16 cellular contexts compared by ENCODE assay signal in the genomic region with DNA sequence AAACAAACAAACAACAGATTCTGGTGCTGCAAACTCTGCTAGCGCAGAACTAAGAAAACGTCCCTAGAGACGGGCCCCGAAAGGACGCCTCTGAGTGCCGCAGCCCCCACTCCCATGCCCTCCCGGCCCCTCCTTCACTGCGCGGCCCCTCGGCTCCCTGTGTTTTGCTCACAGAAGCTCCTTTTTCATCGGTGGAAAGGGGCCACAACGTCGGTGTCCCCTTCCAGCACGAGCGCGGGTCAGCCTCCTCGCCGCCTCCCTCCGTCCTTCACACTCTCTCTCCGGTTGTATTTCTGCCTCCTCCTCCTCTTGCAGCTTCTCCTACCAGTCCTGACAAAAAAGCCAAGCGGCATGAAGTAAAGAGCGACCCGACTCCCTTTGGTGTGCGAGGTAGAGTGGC. TPM values are rescaled to one million over a fixed set of nuclear protein-coding genes. Genes with fewer than 3 reads are reported as not detected.
DNase-seq lines count a peak whose midpoint lies in the region; TF ChIP-seq lines count a peak whose summit lies in the region.
"Had no signal": no experiment of that assay in that cellular context is flagged by ENCODE, and none has a peak within 500 bp of the region (broad histone marks: within the 10 kb centered on the region; RNA-seq: fewer than 3 reads in every experiment).

No MANE protein-coding gene starts in this region.

- H3K27ac Mint-ChIP-seq in activated naive CD4-positive, alpha-beta T cell treated with anti-CD3 and anti-CD28 coated beads, Interleukin-2, amount 10 ng/mL, durations not matched to agents 7 days and 5 days, result peak overlapping the region; percentile 15
- H3K27ac Mint-ChIP-seq in nephron progenitor cell, result peak overlapping the region; percentile 83
- H3K27ac Mint-ChIP-seq: CD4-positive, CD25-positive, alpha-beta regulatory T cell had no signal

- CTCF ChIA-PET in activated naive CD4-positive, alpha-beta T cell treated with anti-CD3 and anti-CD28 coated beads, Interleukin-2, amount 10 ng/mL, durations not matched to agents 7 days and 5 days (lab: Charles Lee), result no interaction called here

- DNase-seq in activated naive CD4-positive, alpha-beta T cell treated with anti-CD3 and anti-CD28 coated beads, Interleukin-2, amount 10 ng/mL, durations not matched to agents 7 days and 5 days, result no peak
- DNase-seq in activated naive CD4-positive, alpha-beta T cell treated with Interleukin-2 at 50 U/mL for 16 hours, result no peak
- peak; percentile 1 for DNase-seq in BE2C
- DNase-seq in dorsolateral prefrontal cortex, result peak in 1 of 10 donors; percentile 37
- DNase-seq in nephron progenitor cell, result no peak
- DNase-seq in effector CD8-positive, alpha-beta T cell (lab: John Stamatoyannopoulos, UW), result no peak
- no peak for DNase-seq in activated CD8-positive, alpha-beta memory T cell treated with anti-CD3 and anti-CD28 coated beads for 24 hours
- no peak for DNase-seq in activated effector memory CD4-positive, alpha-beta T cell treated with Interleukin-2 at 50 U/mL for 16 hours
- DNase-seq: AML-193; CD4-positive, CD25-positive, alpha-beta regulatory T cell had no signal

- no peaks in the 10 kb centered on the region for H3K9me3 ChIP-seq in BE2C
- H3K9me3 ChIP-seq: BLaER1 treated with 17β-estradiol and CSF1 and Interleukin-3, amounts not matched to agents 10 nM and 100 nM had no signal

- no peak overlapping the region for H3K4me3 Mint-ChIP-seq in activated naive CD4-positive, alpha-beta T cell treated with anti-CD3 and anti-CD28 coated beads, Interleukin-2, amount 10 ng/mL, durations not matched to agents 7 days and 5 days
- H3K4me3 Mint-ChIP-seq in nephron progenitor cell, result peak overlapping the region; percentile 54
- H3K4me3 Mint-ChIP-seq: CD4-positive, CD25-positive, alpha-beta regulatory T cell had no signal

- H3K27me3 Mint-ChIP-seq in activated naive CD4-positive, alpha-beta T cell treated with anti-CD3 and anti-CD28 coated beads, Interleukin-2, amount 10 ng/mL, durations not matched to agents 7 days and 5 days, result no peaks in the 10 kb centered on the region
- peaks cover 14% of the 10 kb centered on the region for H3K27me3 Mint-ChIP-seq in nephron progenitor cell (ENCODE audit: low read depth, poor library complexity)
- H3K27me3 Mint-ChIP-seq: CD4-positive, CD25-positive, alpha-beta regulatory T cell had no signal

- no peaks in the 10 kb centered on the region for H3K36me3 Mint-ChIP-seq in activated naive CD4-positive, alpha-beta T cell treated with anti-CD3 and anti-CD28 coated beads, Interleukin-2, amount 10 ng/mL, durations not matched to agents 7 days and 5 days
- peaks cover 5% of the 10 kb centered on the region for H3K36me3 Mint-ChIP-seq in nephron progenitor cell (ENCODE audit: low read depth)
- H3K36me3 Mint-ChIP-seq: CD4-positive, CD25-positive, alpha-beta regulatory T cell had no signal

- no peaks in the 10 kb centered on the region for H3K4me1 ChIP-seq in BE2C

- H3K4me1 Mint-ChIP-seq in activated naive CD4-positive, alpha-beta T cell treated with anti-CD3 and anti-CD28 coated beads, Interleukin-2, amount 10 ng/mL, durations not matched to agents 7 days and 5 days, result no peaks in the 10 kb centered on the region
- peaks cover 35% of the 10 kb centered on the region for H3K4me1 Mint-ChIP-seq in nephron progenitor cell
- H3K4me1 Mint-ChIP-seq: CD4-positive, CD25-positive, alpha-beta regulatory T cell had no signal

- no peaks in the 10 kb centered on the region for H3K9me3 Mint-ChIP-seq in activated naive CD4-positive, alpha-beta T cell treated with anti-CD3 and anti-CD28 coated beads, Interleukin-2, amount 10 ng/mL, durations not matched to agents 7 days and 5 days
- H3K9me3 Mint-ChIP-seq in nephron progenitor cell, result no peaks in the 10 kb centered on the region

- no peaks in the 10 kb centered on the region for H3K36me3 ChIP-seq in BE2C
- H3K36me3 ChIP-seq: BLaER1 treated with 17β-estradiol and CSF1 and Interleukin-3, amounts not matched to agents 10 nM and 100 nM had no signal

- no peak overlapping the region for H3K4me3 ChIP-seq in BE2C (ENCODE audit: low read depth, low read length)
- H3K4me3 ChIP-seq in dorsolateral prefrontal cortex, result no peak overlapping the region
- H3K4me3 ChIP-seq: BLaER1 treated with 17β-estradiol and CSF1 and Interleukin-3, amounts not matched to agents 10 nM and 100 nM; GM12878 had no signal

- peak overlapping the region in 35 of 59 donors; percentile 1 to 88 (median 41) for H3K27ac ChIP-seq in dorsolateral prefrontal cortex
- H3K27ac ChIP-seq: 22Rv1; BLaER1 treated with 17β-estradiol and CSF1 and Interleukin-3, amounts not matched to agents 10 nM and 100 nM had no signal

- H3K27me3 ChIP-seq in BE2C (no peaks in the 10 kb centered on the region), dorsolateral prefrontal cortex (no peaks in the 10 kb centered on the region)

- intact Hi-C loops in dorsolateral prefrontal cortex (cut with DNase I), result no loop called here

- TF ChIP-seq CTCF in BE2C (IDR thresholded peaks at IDR 0.05; ENCODE audit: low read depth, low read length), result no peak
- no peak for TF ChIP-seq CTCF in dorsolateral prefrontal cortex (IDR thresholded peaks at IDR 0.05 in 54 of 56, conservative IDR thresholded peaks at IDR 0.05 in 2 of 56; ENCODE audit: low read depth in 1 of 56, partially characterized antibody in 56 of 56)
- TF ChIP-seq CTCF in nephron progenitor cell (IDR thresholded peaks at IDR 0.05), result no peak

RNA-seq across cellular contexts. Expression of a gene that starts 14.8 kb away (rescaled TPM):
- 1.6 TPM for polyA plus RNA-seq in BE2C (2012; ENCODE audit: insufficient read depth, insufficient read length, low read depth)
- total RNA-seq in dorsolateral prefrontal cortex, result 1 to 10 TPM in 87 of 120 experiments, under 1 TPM in 32, not detected in 1; 0.19 to 4.5 (median 1.5) TPM
- total RNA-seq: A673; CD4-positive, CD25-positive, alpha-beta regulatory T cell; GM12878; H4 had no signal
- polyA plus RNA-seq: CD4-positive, CD25-positive, alpha-beta regulatory T cell; GM12878 had no signal

RNA-seq across cellular contexts. Expression of a gene that starts 31.8 kb away (rescaled TPM):
- 3.6 TPM for polyA plus RNA-seq in BE2C (2012; ENCODE audit: insufficient read depth, insufficient read length, low read depth)
- total RNA-seq in dorsolateral prefrontal cortex, result 1 to 10 TPM in 44 of 120 experiments, under 1 TPM in 58, not detected in 18; 0.29 to 7.1 (median 0.92) TPM
- total RNA-seq: A673; CD4-positive, CD25-positive, alpha-beta regulatory T cell; Daoy; GM12878; H4 had no signal
- polyA plus RNA-seq: GM12878 had no signal
